Comparison of ENCODE assay signal across 1 cellular context in the genomic region with DNA sequence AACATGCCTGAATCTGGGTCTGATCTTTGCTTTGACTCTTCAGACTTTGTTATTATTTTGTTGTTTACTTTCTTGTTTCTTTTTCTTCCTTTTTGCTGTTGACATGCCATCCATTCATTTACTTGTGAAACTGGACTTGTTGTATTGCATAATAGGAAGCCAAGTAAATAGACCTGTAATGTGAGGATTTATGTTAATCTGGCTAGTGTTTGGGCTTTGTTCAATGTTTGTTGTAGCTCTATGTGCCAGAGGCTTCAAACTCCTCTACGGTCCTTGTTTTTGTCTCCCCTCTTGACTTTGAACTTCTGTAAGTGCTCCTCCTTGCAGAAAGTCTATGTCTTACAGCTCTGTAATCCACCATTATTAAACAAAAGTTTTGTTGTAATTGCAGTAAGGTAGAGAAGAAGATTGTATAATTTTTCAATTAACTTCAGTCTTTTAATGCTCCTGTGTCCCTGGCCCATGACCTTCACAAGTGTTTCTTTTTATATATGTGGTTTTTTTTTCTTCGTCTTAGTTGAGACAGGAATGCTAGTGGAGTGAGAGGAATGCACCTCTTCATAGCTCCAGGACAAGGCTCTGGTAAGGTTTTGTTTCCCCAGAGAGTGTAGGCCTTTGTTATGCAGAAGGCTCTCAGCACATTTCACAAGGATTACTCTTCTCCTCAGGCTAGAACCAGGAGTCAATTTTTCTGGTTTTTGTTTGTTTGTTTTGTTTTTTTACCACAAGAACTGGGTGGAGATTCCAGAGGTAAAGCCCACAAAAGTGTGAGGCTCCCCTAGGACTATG.
A peak's percentile ranks its signal among the peaks of the same experiment; 100 is the strongest.
TF ChIP-seq lines count a peak whose summit lies in the region.

No MANE protein-coding gene starts in this region.

TF ChIP-seq in H1, 55 proteins besides CTCF, POLR2A, EP300 and RAD21:
- TF ChIP-seq PHF8 (conservative IDR thresholded peaks at IDR 0.05; ENCODE audit: low read depth, low read length) = no peak
- no peak for TF ChIP-seq SIX5 (IDR thresholded peaks at IDR 0.05; ENCODE audit: low read depth, low read length)
- 0 out of 2 replicates have a peak, but pooled peaks have one; percentile 13 for TF ChIP-seq YY1 (IDR thresholded peaks at IDR 0.05; ENCODE audit: low read depth, low read length)
- TF ChIP-seq FOSL1 (IDR thresholded peaks at IDR 0.05; ENCODE audit: insufficient read depth, low read depth, low read length) = no peak
- TF ChIP-seq BCL11A (IDR thresholded peaks at IDR 0.05; ENCODE audit: low read depth in 2 of 2, low read length in 2 of 2) = peak in 1 of 2 experiments; percentile 77
- no peak for TF ChIP-seq CREB1 (IDR thresholded peaks at IDR 0.05)
- TF ChIP-seq TAF1 (IDR thresholded peaks at IDR 0.05; ENCODE audit: low read depth, low read length) = no peak
- TF ChIP-seq, protein P1, sequence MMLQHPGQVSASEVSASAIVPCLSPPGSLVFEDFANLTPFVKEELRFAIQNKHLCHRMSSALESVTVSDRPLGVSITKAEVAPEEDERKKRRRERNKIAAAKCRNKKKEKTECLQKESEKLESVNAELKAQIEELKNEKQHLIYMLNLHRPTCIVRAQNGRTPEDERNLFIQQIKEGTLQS (IDR thresholded peaks at IDR 0.05; ENCODE audit: insufficient read depth, low read depth, low read length) = no peak
- TF ChIP-seq CBX5 (IDR thresholded peaks at IDR 0.05; ENCODE audit: low read depth, low read length) = no peak
- no peak for TF ChIP-seq TAF7 (optimal IDR thresholded peaks at IDR 0.05; ENCODE audit: borderline replicate concordance, low read depth, low read length)
- no peak for TF ChIP-seq ASH2L (IDR thresholded peaks at IDR 0.05; ENCODE audit: low read length)
- no peak for TF ChIP-seq KDM1A (IDR thresholded peaks at IDR 0.05; ENCODE audit: borderline replicate concordance, low read length)
- TF ChIP-seq, protein P2, sequence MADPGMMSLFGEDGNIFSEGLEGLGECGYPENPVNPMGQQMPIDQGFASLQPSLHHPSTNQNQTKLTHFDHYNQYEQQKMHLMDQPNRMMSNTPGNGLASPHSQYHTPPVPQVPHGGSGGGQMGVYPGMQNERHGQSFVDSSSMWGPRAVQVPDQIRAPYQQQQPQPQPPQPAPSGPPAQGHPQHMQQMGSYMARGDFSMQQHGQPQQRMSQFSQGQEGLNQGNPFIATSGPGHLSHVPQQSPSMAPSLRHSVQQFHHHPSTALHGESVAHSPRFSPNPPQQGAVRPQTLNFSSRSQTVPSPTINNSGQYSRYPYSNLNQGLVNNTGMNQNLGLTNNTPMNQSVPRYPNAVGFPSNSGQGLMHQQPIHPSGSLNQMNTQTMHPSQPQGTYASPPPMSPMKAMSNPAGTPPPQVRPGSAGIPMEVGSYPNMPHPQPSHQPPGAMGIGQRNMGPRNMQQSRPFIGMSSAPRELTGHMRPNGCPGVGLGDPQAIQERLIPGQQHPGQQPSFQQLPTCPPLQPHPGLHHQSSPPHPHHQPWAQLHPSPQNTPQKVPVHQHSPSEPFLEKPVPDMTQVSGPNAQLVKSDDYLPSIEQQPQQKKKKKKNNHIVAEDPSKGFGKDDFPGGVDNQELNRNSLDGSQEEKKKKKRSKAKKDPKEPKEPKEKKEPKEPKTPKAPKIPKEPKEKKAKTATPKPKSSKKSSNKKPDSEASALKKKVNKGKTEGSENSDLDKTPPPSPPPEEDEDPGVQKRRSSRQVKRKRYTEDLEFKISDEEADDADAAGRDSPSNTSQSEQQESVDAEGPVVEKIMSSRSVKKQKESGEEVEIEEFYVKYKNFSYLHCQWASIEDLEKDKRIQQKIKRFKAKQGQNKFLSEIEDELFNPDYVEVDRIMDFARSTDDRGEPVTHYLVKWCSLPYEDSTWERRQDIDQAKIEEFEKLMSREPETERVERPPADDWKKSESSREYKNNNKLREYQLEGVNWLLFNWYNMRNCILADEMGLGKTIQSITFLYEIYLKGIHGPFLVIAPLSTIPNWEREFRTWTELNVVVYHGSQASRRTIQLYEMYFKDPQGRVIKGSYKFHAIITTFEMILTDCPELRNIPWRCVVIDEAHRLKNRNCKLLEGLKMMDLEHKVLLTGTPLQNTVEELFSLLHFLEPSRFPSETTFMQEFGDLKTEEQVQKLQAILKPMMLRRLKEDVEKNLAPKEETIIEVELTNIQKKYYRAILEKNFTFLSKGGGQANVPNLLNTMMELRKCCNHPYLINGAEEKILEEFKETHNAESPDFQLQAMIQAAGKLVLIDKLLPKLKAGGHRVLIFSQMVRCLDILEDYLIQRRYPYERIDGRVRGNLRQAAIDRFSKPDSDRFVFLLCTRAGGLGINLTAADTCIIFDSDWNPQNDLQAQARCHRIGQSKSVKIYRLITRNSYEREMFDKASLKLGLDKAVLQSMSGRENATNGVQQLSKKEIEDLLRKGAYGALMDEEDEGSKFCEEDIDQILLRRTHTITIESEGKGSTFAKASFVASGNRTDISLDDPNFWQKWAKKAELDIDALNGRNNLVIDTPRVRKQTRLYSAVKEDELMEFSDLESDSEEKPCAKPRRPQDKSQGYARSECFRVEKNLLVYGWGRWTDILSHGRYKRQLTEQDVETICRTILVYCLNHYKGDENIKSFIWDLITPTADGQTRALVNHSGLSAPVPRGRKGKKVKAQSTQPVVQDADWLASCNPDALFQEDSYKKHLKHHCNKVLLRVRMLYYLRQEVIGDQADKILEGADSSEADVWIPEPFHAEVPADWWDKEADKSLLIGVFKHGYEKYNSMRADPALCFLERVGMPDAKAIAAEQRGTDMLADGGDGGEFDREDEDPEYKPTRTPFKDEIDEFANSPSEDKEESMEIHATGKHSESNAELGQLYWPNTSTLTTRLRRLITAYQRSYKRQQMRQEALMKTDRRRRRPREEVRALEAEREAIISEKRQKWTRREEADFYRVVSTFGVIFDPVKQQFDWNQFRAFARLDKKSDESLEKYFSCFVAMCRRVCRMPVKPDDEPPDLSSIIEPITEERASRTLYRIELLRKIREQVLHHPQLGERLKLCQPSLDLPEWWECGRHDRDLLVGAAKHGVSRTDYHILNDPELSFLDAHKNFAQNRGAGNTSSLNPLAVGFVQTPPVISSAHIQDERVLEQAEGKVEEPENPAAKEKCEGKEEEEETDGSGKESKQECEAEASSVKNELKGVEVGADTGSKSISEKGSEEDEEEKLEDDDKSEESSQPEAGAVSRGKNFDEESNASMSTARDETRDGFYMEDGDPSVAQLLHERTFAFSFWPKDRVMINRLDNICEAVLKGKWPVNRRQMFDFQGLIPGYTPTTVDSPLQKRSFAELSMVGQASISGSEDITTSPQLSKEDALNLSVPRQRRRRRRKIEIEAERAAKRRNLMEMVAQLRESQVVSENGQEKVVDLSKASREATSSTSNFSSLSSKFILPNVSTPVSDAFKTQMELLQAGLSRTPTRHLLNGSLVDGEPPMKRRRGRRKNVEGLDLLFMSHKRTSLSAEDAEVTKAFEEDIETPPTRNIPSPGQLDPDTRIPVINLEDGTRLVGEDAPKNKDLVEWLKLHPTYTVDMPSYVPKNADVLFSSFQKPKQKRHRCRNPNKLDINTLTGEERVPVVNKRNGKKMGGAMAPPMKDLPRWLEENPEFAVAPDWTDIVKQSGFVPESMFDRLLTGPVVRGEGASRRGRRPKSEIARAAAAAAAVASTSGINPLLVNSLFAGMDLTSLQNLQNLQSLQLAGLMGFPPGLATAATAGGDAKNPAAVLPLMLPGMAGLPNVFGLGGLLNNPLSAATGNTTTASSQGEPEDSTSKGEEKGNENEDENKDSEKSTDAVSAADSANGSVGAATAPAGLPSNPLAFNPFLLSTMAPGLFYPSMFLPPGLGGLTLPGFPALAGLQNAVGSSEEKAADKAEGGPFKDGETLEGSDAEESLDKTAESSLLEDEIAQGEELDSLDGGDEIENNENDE (IDR thresholded peaks at IDR 0.05; ENCODE audit: insufficient replicate concordance, low read length) = peak; percentile 82
- TF ChIP-seq POU5F1 (IDR thresholded peaks at IDR 0.05; ENCODE audit: low read depth, low read length) = peak; percentile 98
- TF ChIP-seq ZNF274 (IDR thresholded peaks at IDR 0.05; ENCODE audit: borderline replicate concordance, extremely low read depth, low read length) = no peak
- TF ChIP-seq JUND (IDR thresholded peaks at IDR 0.05; ENCODE audit: low read length) = peak; percentile 58; the same call in 1 of the 2 replicates
- TF ChIP-seq, protein P3, sequence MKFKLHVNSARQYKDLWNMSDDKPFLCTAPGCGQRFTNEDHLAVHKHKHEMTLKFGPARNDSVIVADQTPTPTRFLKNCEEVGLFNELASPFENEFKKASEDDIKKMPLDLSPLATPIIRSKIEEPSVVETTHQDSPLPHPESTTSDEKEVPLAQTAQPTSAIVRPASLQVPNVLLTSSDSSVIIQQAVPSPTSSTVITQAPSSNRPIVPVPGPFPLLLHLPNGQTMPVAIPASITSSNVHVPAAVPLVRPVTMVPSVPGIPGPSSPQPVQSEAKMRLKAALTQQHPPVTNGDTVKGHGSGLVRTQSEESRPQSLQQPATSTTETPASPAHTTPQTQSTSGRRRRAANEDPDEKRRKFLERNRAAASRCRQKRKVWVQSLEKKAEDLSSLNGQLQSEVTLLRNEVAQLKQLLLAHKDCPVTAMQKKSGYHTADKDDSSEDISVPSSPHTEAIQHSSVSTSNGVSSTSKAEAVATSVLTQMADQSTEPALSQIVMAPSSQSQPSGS (IDR thresholded peaks at IDR 0.05; ENCODE audit: low read length) = peak; percentile 43; the same call in 1 of the 2 replicates
- TF ChIP-seq, protein P4, sequence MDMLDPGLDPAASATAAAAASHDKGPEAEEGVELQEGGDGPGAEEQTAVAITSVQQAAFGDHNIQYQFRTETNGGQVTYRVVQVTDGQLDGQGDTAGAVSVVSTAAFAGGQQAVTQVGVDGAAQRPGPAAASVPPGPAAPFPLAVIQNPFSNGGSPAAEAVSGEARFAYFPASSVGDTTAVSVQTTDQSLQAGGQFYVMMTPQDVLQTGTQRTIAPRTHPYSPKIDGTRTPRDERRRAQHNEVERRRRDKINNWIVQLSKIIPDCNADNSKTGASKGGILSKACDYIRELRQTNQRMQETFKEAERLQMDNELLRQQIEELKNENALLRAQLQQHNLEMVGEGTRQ (IDR thresholded peaks at IDR 0.05; ENCODE audit: low read length) = no peak
- peak; percentile 82 for TF ChIP-seq CEBPB (IDR thresholded peaks at IDR 0.05; ENCODE audit: low read depth, low read length)
- no peak for TF ChIP-seq SUZ12 (IDR thresholded peaks at IDR 0.05; ENCODE audit: low read length)
- 0 out of 4 replicates have a peak, but pooled peaks of 1 of the 2 experiments have one; percentile 20 for TF ChIP-seq HDAC2 (IDR thresholded peaks at IDR 0.05; ENCODE audit: borderline replicate concordance in 1 of 2, low read depth in 2 of 2, low read length in 2 of 2)
- peak; percentile 95 for TF ChIP-seq TEAD4 (IDR thresholded peaks at IDR 0.05; ENCODE audit: low read depth, low read length)
- no peak for TF ChIP-seq RBBP5 (IDR thresholded peaks at IDR 0.05; ENCODE audit: borderline replicate concordance, low read depth, low read length)
- TF ChIP-seq TCF12 (IDR thresholded peaks at IDR 0.05; ENCODE audit: low read depth, low read length) = no peak
- TF ChIP-seq SRF (IDR thresholded peaks at IDR 0.05; ENCODE audit: low read depth, low read length) = no peak
- TF ChIP-seq NANOG (IDR thresholded peaks at IDR 0.05; ENCODE audit: insufficient read depth, low read depth, low read length, poor library complexity, severe bottlenecking) = peak; percentile 34
- 0 out of 2 replicates have a peak, but pooled peaks have one; percentile 17 for TF ChIP-seq SP1 (IDR thresholded peaks at IDR 0.05; ENCODE audit: low read depth, low read length)
- TF ChIP-seq NRF1 (IDR thresholded peaks at IDR 0.05; ENCODE audit: low read depth, low read length) = no peak
